In the genomic region with DNA sequence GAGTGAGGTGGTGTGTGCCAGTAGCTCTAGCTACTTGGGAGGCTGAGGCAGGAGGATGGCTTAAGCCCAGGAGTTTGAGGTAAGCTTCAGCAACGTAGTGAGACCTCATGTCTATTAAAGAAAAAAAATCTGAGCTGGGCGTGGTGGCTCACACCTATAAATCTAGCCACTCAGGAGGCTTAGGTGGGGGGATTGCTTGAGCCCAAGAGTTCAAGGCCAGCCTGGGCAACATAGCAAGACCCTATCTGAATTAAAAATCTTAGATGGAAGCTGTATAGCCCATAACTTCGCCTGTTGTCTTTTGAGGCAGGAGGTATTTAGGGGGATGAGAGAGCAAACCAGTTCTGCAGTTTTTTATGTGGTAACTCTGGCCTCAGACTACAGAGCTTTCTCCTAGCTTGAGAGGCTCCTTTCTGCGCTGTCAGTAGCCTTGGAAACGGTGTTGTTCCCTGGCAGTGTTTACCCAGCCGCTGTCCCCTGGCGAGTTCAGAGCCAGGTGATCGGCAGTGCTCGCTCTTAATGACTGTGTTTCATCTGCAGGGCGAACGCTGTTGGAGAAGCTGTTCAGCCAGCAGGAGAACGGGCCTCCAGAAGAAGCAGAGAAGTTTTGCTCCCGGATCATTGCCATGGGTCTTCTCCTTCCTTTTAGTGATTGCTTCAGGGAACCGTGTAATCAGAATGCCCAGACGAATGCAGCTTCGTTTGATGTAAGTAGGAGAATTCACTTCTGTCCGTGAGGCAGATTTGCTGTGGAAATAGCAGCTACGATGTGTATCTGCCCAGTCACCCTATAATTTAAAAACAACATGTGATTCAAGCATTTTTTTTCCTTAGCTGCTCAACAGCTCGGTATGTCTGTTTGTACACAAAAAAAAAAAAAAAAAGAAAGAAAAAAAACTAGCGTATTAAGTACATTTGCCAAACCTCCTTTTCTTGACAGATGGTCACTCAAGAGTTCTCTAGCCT, we compare ENCODE assay signal across 1 cellular context.
TF ChIP-seq lines count a peak whose summit lies in the region.

No MANE protein-coding gene starts in this region.

TF ChIP-seq in GM23338, 12 proteins besides CTCF, POLR2A, EP300 and RAD21:
- TF ChIP-seq, protein P1, sequence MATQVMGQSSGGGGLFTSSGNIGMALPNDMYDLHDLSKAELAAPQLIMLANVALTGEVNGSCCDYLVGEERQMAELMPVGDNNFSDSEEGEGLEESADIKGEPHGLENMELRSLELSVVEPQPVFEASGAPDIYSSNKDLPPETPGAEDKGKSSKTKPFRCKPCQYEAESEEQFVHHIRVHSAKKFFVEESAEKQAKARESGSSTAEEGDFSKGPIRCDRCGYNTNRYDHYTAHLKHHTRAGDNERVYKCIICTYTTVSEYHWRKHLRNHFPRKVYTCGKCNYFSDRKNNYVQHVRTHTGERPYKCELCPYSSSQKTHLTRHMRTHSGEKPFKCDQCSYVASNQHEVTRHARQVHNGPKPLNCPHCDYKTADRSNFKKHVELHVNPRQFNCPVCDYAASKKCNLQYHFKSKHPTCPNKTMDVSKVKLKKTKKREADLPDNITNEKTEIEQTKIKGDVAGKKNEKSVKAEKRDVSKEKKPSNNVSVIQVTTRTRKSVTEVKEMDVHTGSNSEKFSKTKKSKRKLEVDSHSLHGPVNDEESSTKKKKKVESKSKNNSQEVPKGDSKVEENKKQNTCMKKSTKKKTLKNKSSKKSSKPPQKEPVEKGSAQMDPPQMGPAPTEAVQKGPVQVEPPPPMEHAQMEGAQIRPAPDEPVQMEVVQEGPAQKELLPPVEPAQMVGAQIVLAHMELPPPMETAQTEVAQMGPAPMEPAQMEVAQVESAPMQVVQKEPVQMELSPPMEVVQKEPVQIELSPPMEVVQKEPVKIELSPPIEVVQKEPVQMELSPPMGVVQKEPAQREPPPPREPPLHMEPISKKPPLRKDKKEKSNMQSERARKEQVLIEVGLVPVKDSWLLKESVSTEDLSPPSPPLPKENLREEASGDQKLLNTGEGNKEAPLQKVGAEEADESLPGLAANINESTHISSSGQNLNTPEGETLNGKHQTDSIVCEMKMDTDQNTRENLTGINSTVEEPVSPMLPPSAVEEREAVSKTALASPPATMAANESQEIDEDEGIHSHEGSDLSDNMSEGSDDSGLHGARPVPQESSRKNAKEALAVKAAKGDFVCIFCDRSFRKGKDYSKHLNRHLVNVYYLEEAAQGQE (IDR thresholded peaks at IDR 0.05; ENCODE audit: unreplicated experiment), result no peak
- TF ChIP-seq JUNB (IDR thresholded peaks at IDR 0.05; ENCODE audit: unreplicated experiment) (no peak), ZNF114 (CRISPR knock-in tag; IDR thresholded peaks at IDR 0.05) (no peak), NANOG (IDR thresholded peaks at IDR 0.05; ENCODE audit: borderline replicate concordance) (no peak), CREB1 (CRISPR knock-in tag; IDR thresholded peaks at IDR 0.05; ENCODE audit: low read depth) (no peak), ZNF331 (CRISPR knock-in tag; IDR thresholded peaks at IDR 0.05; ENCODE audit: low read depth) (no peak), EZH2phosphoT487 (IDR thresholded peaks at IDR 0.05; ENCODE audit: unreplicated experiment) (no peak)
- TF ChIP-seq, protein P2, sequence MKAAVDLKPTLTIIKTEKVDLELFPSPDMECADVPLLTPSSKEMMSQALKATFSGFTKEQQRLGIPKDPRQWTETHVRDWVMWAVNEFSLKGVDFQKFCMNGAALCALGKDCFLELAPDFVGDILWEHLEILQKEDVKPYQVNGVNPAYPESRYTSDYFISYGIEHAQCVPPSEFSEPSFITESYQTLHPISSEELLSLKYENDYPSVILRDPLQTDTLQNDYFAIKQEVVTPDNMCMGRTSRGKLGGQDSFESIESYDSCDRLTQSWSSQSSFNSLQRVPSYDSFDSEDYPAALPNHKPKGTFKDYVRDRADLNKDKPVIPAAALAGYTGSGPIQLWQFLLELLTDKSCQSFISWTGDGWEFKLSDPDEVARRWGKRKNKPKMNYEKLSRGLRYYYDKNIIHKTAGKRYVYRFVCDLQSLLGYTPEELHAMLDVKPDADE (IDR thresholded peaks at IDR 0.05), result no peak
TF ChIP-seq in GM23338: peak in this region for 0.
